8 cellular contexts compared by ENCODE assay signal in the genomic region with DNA sequence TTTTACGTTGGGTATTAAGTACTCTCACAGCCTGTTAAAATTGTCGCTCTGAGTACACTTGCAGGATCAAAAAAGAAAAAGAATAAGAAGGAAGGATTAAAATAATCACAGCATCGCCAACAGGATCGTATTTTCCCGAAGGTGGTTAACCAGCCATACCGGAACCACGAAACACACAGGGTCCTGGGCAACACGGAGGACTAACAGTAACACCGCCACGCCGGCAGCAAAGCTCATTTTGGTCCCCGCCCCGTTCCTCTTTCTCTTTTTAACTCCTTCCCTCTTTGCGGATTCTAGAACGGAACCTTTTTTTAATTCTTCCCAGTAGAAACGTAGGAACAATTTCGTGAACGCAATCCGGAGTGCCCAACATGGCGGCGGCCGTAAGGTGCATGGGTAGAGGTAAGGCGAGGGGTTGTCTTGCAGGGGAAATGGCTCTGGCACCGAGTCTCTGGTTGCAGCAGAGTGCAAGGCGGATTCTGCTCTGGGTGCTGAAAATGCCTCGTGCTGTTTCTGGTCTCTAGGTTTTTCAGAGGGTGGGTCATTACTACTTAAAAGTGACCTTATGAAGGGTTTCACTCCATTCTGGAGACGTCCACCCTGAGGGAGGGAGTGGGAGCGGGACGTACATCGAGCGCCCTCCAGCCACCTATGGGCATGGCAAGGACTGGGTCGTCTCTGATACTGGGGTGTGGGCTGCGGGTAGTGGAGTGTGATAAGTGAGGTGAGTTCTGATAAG. TPM values are rescaled to one million over a fixed set of nuclear protein-coding genes. Genes with fewer than 3 reads are reported as not detected.
DNase-seq lines count a peak whose midpoint lies in the region; ATAC-seq and TF ChIP-seq lines count a peak whose summit lies in the region.

Gene MRPL1, plus strand, starts transcription at position 353 of the 739 bp plus-strand sequence. Its CDS starts 19 bp downstream, at position 372.

- peak within 1 kb of the TSS; percentile 99 for H3K4me3 Mint-ChIP-seq in activated naive CD4-positive, alpha-beta T cell treated with anti-CD3 and anti-CD28 coated beads, Interleukin-2, amount 50 U/mL, for 24 hours

- H3K36me3 Mint-ChIP-seq in activated naive CD4-positive, alpha-beta T cell treated with anti-CD3 and anti-CD28 coated beads, Interleukin-2, amount 50 U/mL, for 24 hours, result peaks cover 14% of the 10 kb centered on the region

- DNase-seq in GM06990 (ENCODE audit: extremely low read depth, insufficient read length) (peak; percentile 86), NCI-H1092 (lab: John Stamatoyannopoulos, UW) (peak; percentile 94), globus pallidus (ENCODE audit: low spot score) (peak; percentile 91), occipital lobe (lab: John Stamatoyannopoulos, UW) (peak; percentile 86)

- H3K27ac Mint-ChIP-seq in activated naive CD4-positive, alpha-beta T cell treated with anti-CD3 and anti-CD28 coated beads, Interleukin-2, amount 50 U/mL, for 24 hours, result peak within 1 kb of the TSS; percentile 99

- no peaks in the 10 kb centered on the region for H3K27me3 ChIP-seq in GM06990 (replicated peaks; ENCODE audit: control insufficient read depth, insufficient read depth, low read length)

- ATAC-seq in HG02588 (IDR thresholded peaks at IDR 0.05; ENCODE audit: unreplicated experiment) (peak; percentile 88), SK-N-SH treated with all-trans-retinoic acid at 6 μM for 48 hours (peak; percentile 96)

- peak; percentile 21 for TF ChIP-seq CTCF in GM06990 (IDR thresholded peaks at IDR 0.05; ENCODE audit: insufficient read depth, low read length, poor library complexity, severe bottlenecking)

- H3K36me3 ChIP-seq in GM06990 (ENCODE audit: control insufficient read depth, insufficient read depth, low read length), result no peaks in the 10 kb centered on the region

- H3K4me3 ChIP-seq in GM06990 (replicated peaks; ENCODE audit: low read depth, low read length), result peak within 1 kb of the TSS; percentile 87

- H3K4me1 Mint-ChIP-seq in activated naive CD4-positive, alpha-beta T cell treated with anti-CD3 and anti-CD28 coated beads, Interleukin-2, amount 50 U/mL, for 24 hours, result peaks cover 62% of the 10 kb centered on the region

- H3K9me3 Mint-ChIP-seq in activated naive CD4-positive, alpha-beta T cell treated with anti-CD3 and anti-CD28 coated beads, Interleukin-2, amount 50 U/mL, for 24 hours, result no peaks in the 10 kb centered on the region

- peak within 1 kb of the TSS; percentile 92 for H3K27ac ChIP-seq in temporal lobe (ENCODE audit: low read depth, low read length)

- no peaks in the 10 kb centered on the region for H3K27me3 Mint-ChIP-seq in activated naive CD4-positive, alpha-beta T cell treated with anti-CD3 and anti-CD28 coated beads, Interleukin-2, amount 50 U/mL, for 24 hours

TF ChIP-seq in SK-N-SH treated with all-trans-retinoic acid at 6 μM for 48 hours, 23 proteins besides CTCF, POLR2A, EP300 and RAD21:
- TF ChIP-seq POU6F1 (CRISPR knock-in tag; IDR thresholded peaks at IDR 0.05; ENCODE audit: borderline replicate concordance, low read depth) (peak; percentile 46; the same call in 1 of the 2 replicates), GLIS3 (CRISPR knock-in tag; IDR thresholded peaks at IDR 0.05) (no peak), ZNF70 (CRISPR knock-in tag; IDR thresholded peaks at IDR 0.05) (no peak), ZNF8 (CRISPR knock-in tag; IDR thresholded peaks at IDR 0.05) (no peak), ZNF565 (CRISPR knock-in tag; conservative IDR thresholded peaks at IDR 0.05; ENCODE audit: low read depth) (no peak), RARB (CRISPR knock-in tag; IDR thresholded peaks at IDR 0.05) (no peak; the same call in 1 of the 2 replicates), ARNTL (CRISPR knock-in tag; IDR thresholded peaks at IDR 0.05; ENCODE audit: borderline replicate concordance, low read depth) (no peak), OSR1 (CRISPR knock-in tag; IDR thresholded peaks at IDR 0.05) (no peak), ZFP30 (CRISPR knock-in tag; IDR thresholded peaks at IDR 0.05) (no peak), ZFP3 (CRISPR knock-in tag; IDR thresholded peaks at IDR 0.05) (peak; percentile 80)
- TF ChIP-seq, protein P1, sequence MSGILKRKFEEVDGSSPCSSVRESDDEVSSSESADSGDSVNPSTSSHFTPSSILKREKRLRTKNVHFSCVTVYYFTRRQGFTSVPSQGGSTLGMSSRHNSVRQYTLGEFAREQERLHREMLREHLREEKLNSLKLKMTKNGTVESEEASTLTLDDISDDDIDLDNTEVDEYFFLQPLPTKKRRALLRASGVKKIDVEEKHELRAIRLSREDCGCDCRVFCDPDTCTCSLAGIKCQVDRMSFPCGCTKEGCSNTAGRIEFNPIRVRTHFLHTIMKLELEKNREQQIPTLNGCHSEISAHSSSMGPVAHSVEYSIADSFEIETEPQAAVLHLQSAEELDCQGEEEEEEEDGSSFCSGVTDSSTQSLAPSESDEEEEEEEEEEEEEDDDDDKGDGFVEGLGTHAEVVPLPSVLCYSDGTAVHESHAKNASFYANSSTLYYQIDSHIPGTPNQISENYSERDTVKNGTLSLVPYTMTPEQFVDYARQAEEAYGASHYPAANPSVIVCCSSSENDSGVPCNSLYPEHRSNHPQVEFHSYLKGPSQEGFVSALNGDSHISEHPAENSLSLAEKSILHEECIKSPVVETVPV (CRISPR knock-in tag; IDR thresholded peaks at IDR 0.05), result no peak
TF ChIP-seq in SK-N-SH treated with all-trans-retinoic acid at 6 μM for 48 hours: peak in this region for 2.

RNA-seq across cellular contexts. Expression of gene MRPL1, which starts in this region (rescaled TPM):
- total RNA-seq in occipital lobe (40.9 TPM), temporal lobe (30.0 TPM)

Comparison
In these comparisons a context has a peak if more than half of its experiments do, and no peak if none do; other contexts are left out.
1. Peak in every context shown above with its lines: DNase-seq, ATAC-seq, H3K4me3 ChIP-seq and H3K27ac ChIP-seq.